Comparison of ENCODE assay signal across 8 cellular contexts in genomic region chr19:11597202-11598102, GRCh38. TPM values are rescaled to one million over a fixed set of nuclear protein-coding genes. Genes with fewer than 3 reads are reported as not detected.
DNase-seq lines count a peak whose midpoint lies in the region; TF ChIP-seq lines count a peak whose summit lies in the region.

ZNF627 (plus strand) TSS chr19:11597483; CDS start chr19:11597628, 145 bp downstream.

- TF ChIP-seq CTCF in foreskin fibroblast (IDR thresholded peaks at IDR 0.05; ENCODE audit: low read depth, low read length) (no peak), neural crest cell (conservative IDR thresholded peaks at IDR 0.05) (peak; percentile 34)

- H3K27ac Mint-ChIP-seq in neural crest cell (ENCODE audit: unreplicated experiment): peak within 1 kb of the TSS; percentile 100

- H3K36me3 ChIP-seq in H7 (replicated peaks; ENCODE audit: control insufficient read depth, insufficient read depth, low read length) (peaks cover 2% of the 10 kb centered on the region), stomach smooth muscle (ENCODE audit: control insufficient read depth in 2 of 2, insufficient read depth in 2 of 2, low read length in 2 of 2) (no peaks in the 10 kb centered on the region)

- H3K4me3 Mint-ChIP-seq in neural crest cell: peak within 1 kb of the TSS; percentile 93

- peak within 1 kb of the TSS; percentile 94 to 98 for H3K9ac ChIP-seq in stomach smooth muscle (ENCODE audit: low read length in 2 of 2)

- H3K27me3 ChIP-seq in H7 (ENCODE audit: control insufficient read depth, insufficient read depth, low read length) (no peaks in the 10 kb centered on the region), stomach smooth muscle (ENCODE audit: control insufficient read depth in 1 of 2, insufficient read depth in 2 of 2, low read length in 2 of 2) (no peaks in the 10 kb centered on the region)

- DNase-seq in G401 (ENCODE audit: low spot score) (peak; percentile 99), H7 (peak; percentile 98), M059J (ENCODE audit: low read depth) (peak; percentile 98), SHP77 (lab: John Stamatoyannopoulos, UW) (peak; percentile 97 to 99), activated gamma-delta T cell treated with Interleukin-2 at 50 U/mL for 16 hours (peak; percentile 97), foreskin fibroblast (peak; percentile 97 to 99), neural crest cell (ENCODE audit: low read depth, low spot score) (peak; percentile 97)

- in situ Hi-C loops in G401 (cut with HindIII; ENCODE audit: low sequenced_read_pairs): no loop called here

- H3K9me3 Mint-ChIP-seq in neural crest cell: peaks cover 5% of the 10 kb centered on the region

- peak within 1 kb of the TSS; percentile 88 for H3K27ac ChIP-seq in stomach smooth muscle (ENCODE audit: low read length)

- H3K27me3 Mint-ChIP-seq in neural crest cell (ENCODE audit: low read depth): no peaks in the 10 kb centered on the region

- H3K9me3 ChIP-seq in stomach smooth muscle (ENCODE audit: control insufficient read depth in 2 of 2, low read length in 2 of 2): no peaks in the 10 kb centered on the region

- peaks cover 31% of the 10 kb centered on the region for H3K4me1 Mint-ChIP-seq in neural crest cell

- H3K4me1 ChIP-seq in stomach smooth muscle (ENCODE audit: control insufficient read depth, insufficient read depth, low read length): peaks cover 7% of the 10 kb centered on the region

- peaks cover 25% of the 10 kb centered on the region for H3K36me3 Mint-ChIP-seq in neural crest cell (ENCODE audit: low read depth)

- H3K4me3 ChIP-seq in H7 (ENCODE audit: insufficient read depth, low read depth, low read length) (peak within 1 kb of the TSS; percentile 93), foreskin fibroblast (ENCODE audit: low read depth in 1 of 2, low read length in 2 of 2) (peak within 1 kb of the TSS; percentile 93 to 99), stomach smooth muscle (ENCODE audit: low read length in 2 of 2) (peak within 1 kb of the TSS; percentile 88 to 96)

RNA-seq across cellular contexts. Expression of gene ZNF627, which starts in this region (rescaled TPM):
- total RNA-seq in G401 (2014; rRNA removed; shearing (Covaris generic)): 28.9 and 35.6 TPM in 2 replicates
- total RNA-seq in H7 (2014; rRNA removed; shearing (Covaris generic)): 20.1 and 24.2 TPM in 2 replicates
- 10.6 and 22.6 TPM in 2 replicates for total RNA-seq in M059J (2014; rRNA removed; shearing (Covaris generic))
- total RNA-seq in neural crest cell: 22.2 and 26.9 TPM in 2 replicates

Comparison
In these comparisons a context has a peak if more than half of its experiments do, and no peak if none do; other contexts are left out.
1. Peak in every context shown above with its lines: DNase-seq, H3K4me3 ChIP-seq and H3K27ac ChIP-seq.